Comparison of ENCODE assay signal across 8 cellular contexts in genomic region chr12:94545937-94546771, GRCh38.
DNase-seq lines count a peak whose midpoint lies in the region; ATAC-seq and TF ChIP-seq lines count a peak whose summit lies in the region.

No MANE protein-coding gene starts in this region.

- intact Hi-C loops in PC-3 (cut with micrococcal nuclease) = loop anchor here (1.0 to 10.0 kb wide), 5 partner anchors 99 to 329 kb away; no protein-coding TSS in a partner anchor

- no peaks in the 10 kb centered on the region for H3K79me2 ChIP-seq in PC-3 (ENCODE audit: low read length)

- no peak overlapping the region for H3K9ac ChIP-seq in PC-3 (ENCODE audit: low read length)

- H3K4me3 ChIP-seq in PC-3 (ENCODE audit: low read length) = no peak overlapping the region

- no peak overlapping the region for H3K4me3 Mint-ChIP-seq in endothelial cell (ENCODE audit: unreplicated experiment)
- H3K4me3 Mint-ChIP-seq in memory B cell = no peak overlapping the region

- H4K20me1 ChIP-seq in PC-3 (ENCODE audit: low read length) = no peaks in the 10 kb centered on the region

- peak overlapping the region; percentile 8; the same call in 1 of the 2 replicates for H2AFZ ChIP-seq in PC-3 (ENCODE audit: low read length)

- no peaks in the 10 kb centered on the region for H3K36me3 ChIP-seq in PC-3 (ENCODE audit: low read depth, low read length)

- H3K9me3 Mint-ChIP-seq in endothelial cell (ENCODE audit: unreplicated experiment) (no peaks in the 10 kb centered on the region), memory B cell (peaks cover 19% of the 10 kb centered on the region)

- no peaks in the 10 kb centered on the region for H3K27me3 ChIP-seq in PC-3 (ENCODE audit: low read length)

- H3K9me2 ChIP-seq in PC-3 (replicated peaks; ENCODE audit: low read length) = no peaks in the 10 kb centered on the region

- H3K36me3 Mint-ChIP-seq in endothelial cell (ENCODE audit: low read depth, unreplicated experiment) (peaks cover 12% of the 10 kb centered on the region), memory B cell (peaks cover 19% of the 10 kb centered on the region)

- H3K9me3 ChIP-seq in PC-3 (ENCODE audit: low read length) = no peaks in the 10 kb centered on the region

- CTCF ChIA-PET in PC-3 (lab: Charles Lee) = interaction anchor here (0.6 kb wide), 1 partner anchor 76 kb away, joined by 3 read pairs; no protein-coding TSS in a partner anchor

- TF ChIP-seq CTCF in PC-3 (conservative IDR thresholded peaks at IDR 0.05; ENCODE audit: low read depth, low read length) (peak; percentile 92), endothelial cell (IDR thresholded peaks at IDR 0.05; ENCODE audit: unreplicated experiment) (peak; percentile 30)

- H3K27me3 Mint-ChIP-seq in endothelial cell (ENCODE audit: unreplicated experiment) = peaks cover 2% of the 10 kb centered on the region
- H3K27me3 Mint-ChIP-seq in memory B cell = no peaks in the 10 kb centered on the region

- H3K4me2 ChIP-seq in PC-3 (ENCODE audit: low read length) = no peak overlapping the region

- H3F3A ChIP-seq in PC-3 (ENCODE audit: low read length, unreplicated experiment) = no peaks in the 10 kb centered on the region

- H3K27ac Mint-ChIP-seq in endothelial cell (ENCODE audit: unreplicated experiment) (no peak overlapping the region), memory B cell (no peak overlapping the region)

- peak; percentile 24 for DNase-seq in NCI-H1694 (lab: John Stamatoyannopoulos, UW)
- no peak for DNase-seq in NCI-H1694 treated with DMSO at 0.1 percent for 48 hours (lab: John Stamatoyannopoulos, UW)
- DNase-seq in PC-3 = peak; percentile 80
- DNase-seq in endothelial cell (ENCODE audit: low spot score) = peak; percentile 52
- DNase-seq in memory B cell (ENCODE audit: low spot score in 2 of 2) = no peak
- DNase-seq in SKM-1 treated with dmso at 0.1 percent for 144 hours (lab: John Stamatoyannopoulos, UW; ENCODE audit: unreplicated experiment) = no peak

- no peaks in the 10 kb centered on the region for H3K4me1 Mint-ChIP-seq in endothelial cell (ENCODE audit: unreplicated experiment)
- no peaks in the 10 kb centered on the region for H3K4me1 Mint-ChIP-seq in memory B cell

- BruUV-seq in PC-3 (replicated peaks; lab: Mats Ljungman, UMichigan) = no TSS peak

- no peaks in the 10 kb centered on the region for H3K4me1 ChIP-seq in PC-3 (ENCODE audit: insufficient read depth, low read length)

- POLR2A ChIA-PET in PC-3 (lab: Charles Lee; ENCODE audit: unreplicated experiment) = no interaction called here

- H3K27ac ChIP-seq in PC-3 (ENCODE audit: low read length) = no peak overlapping the region

- ATAC-seq in HG02981 (IDR thresholded peaks at IDR 0.05; ENCODE audit: unreplicated experiment) (peak; percentile 76), PC-3 (peak; percentile 98), memory B cell (ENCODE audit: low read depth) (peak; percentile 29), GM21717 (IDR thresholded peaks at IDR 0.05; ENCODE audit: unreplicated experiment) (no peak)

Comparison
In these comparisons a context has a peak if more than half of its experiments do, and no peak if none do; other contexts are left out.
1. DNase-seq: peak in NCI-H1694 (single experiment), PC-3 (single experiment) and endothelial cell (single experiment); none in NCI-H1694 treated with DMSO at 0.1 percent for 48 hours (single experiment), memory B cell (0 of 2) and SKM-1 treated with dmso at 0.1 percent for 144 hours (single experiment).